ENCODE assay signal across 12 cellular contexts in genomic region chr10:123771877-123772644, GRCh38.
"Had no signal": no experiment of that assay in that cellular context is flagged by ENCODE, and none has a peak within 500 bp of the region (broad histone marks: within the 10 kb centered on the region; RNA-seq: fewer than 3 reads in every experiment).

No MANE protein-coding gene starts in this region.

- H3K27me3 ChIP-seq: gastrocnemius medialis, transverse colon had no signal

- H3K4me3 Mint-ChIP-seq: activated B cell treated with CpG ODN at 0.5 μM for 24 hours, neural crest cell, T-cell had no signal

- FAIRE-seq: kidney had no signal

- H3K4me3 ChIP-seq: coronary artery, gastrocnemius medialis, left ventricle myocardium inferior, SK-N-MC, transverse colon had no signal

- H3K9me3 ChIP-seq: gastrocnemius medialis, left ventricle myocardium inferior, transverse colon had no signal

- ATAC-seq: gastrocnemius medialis, T-cell had no signal

- H3K4me1 Mint-ChIP-seq: activated B cell treated with CpG ODN at 0.5 μM for 24 hours had no signal

- H3K36me3 ChIP-seq: gastrocnemius medialis, left ventricle myocardium inferior, transverse colon had no signal

- DNase-seq: activated B cell treated with CpG ODN at 0.5 μM for 24 hours; effector CD4-positive, alpha-beta T cell; gastrocnemius medialis; kidney; left ventricle myocardium inferior; mesenchymal stem cell; stimulated activated CD4-positive, alpha-beta T cell treated with anti-CD3 and anti-CD28 coated beads, Interleukin-4, amount 100 ng/mL, for 1 hour; transverse colon had no signal

- H3K27ac ChIP-seq: coronary artery, gastrocnemius medialis, left ventricle myocardium inferior, SK-N-MC, transverse colon had no signal

- H3K36me3 Mint-ChIP-seq: T-cell had no signal

- H3K4me1 ChIP-seq: gastrocnemius medialis, left ventricle myocardium inferior had no signal
